In the genomic region with DNA sequence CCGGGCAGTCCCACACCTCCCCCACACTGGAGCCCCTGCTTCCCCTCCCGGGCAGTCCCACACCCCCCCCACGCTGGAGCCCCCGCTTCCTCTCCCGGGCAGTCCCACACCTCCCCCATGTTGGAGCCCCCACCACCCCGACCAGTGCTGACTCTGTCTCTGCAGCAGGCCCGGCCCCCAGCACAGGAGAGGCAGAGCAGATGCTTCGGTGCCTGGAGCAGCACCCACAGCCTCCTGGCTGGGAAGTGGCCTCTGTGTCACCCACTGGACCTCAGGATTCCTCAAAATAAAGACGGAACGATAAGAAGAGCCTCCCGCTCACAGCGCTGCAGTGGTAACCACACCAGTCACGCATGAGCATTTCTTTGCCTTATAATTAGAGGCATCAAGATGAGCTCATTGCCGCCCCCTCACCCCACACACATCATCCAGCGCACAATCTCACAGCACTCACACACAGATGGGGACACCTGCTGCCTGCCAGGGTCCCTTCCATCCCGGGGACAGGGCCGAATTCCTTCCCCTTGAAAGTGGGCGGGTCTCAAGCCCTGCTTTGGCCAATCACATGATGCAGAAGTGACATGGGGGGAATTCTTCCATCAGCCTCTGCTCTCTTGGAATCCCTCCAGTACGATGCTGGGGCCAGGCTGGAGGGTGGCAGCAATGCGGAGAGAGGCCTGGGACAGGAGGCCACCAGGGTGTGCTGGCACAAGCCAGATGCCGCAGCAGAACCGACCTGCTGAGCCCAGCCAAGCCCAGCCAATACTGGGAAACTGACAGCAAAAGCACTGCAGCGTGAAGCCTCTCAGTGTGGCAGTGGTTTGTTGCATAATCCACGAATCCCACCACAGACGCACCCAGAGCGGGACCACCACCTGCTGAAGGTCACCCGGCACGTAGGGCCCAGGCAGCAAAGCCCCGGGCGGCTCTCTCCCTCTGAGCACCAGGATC, we compare ENCODE assay signal across 9 cellular contexts. TPM values are rescaled to one million over a fixed set of nuclear protein-coding genes. Genes with fewer than 3 reads are reported as not detected.
A peak's percentile ranks its signal among the peaks of the same experiment; 100 is the strongest.
DNase-seq lines count a peak whose midpoint lies in the region; ATAC-seq and TF ChIP-seq lines count a peak whose summit lies in the region.
"Had no signal": no experiment of that assay in that cellular context is flagged by ENCODE, and none has a peak within 500 bp of the region (broad histone marks: within the 10 kb centered on the region; RNA-seq: fewer than 3 reads in every experiment).

No MANE protein-coding gene starts in this region.

- H3T11ph ChIP-seq in H9 (ENCODE audit: low read length) = no peak overlapping the region

- no peak overlapping the region for H3K4ac ChIP-seq in H9 (ENCODE audit: low read depth, low read length)

- H2BK15ac ChIP-seq in H9 (ENCODE audit: low read depth, low read length) = no peak overlapping the region

- H3K4me2 ChIP-seq in H9 (ENCODE audit: insufficient read depth, insufficient read length, low read length) = no peak overlapping the region

- H3K23me2 ChIP-seq in H9 (ENCODE audit: insufficient read length, low read depth, low read length, poor library complexity, severe bottlenecking) = peaks cover 9% of the 10 kb centered on the region

- H3K36me3 ChIP-seq in iPS-15b (ENCODE audit: control insufficient read depth, insufficient read depth, low read length) = no peaks in the 10 kb centered on the region

- H3K9me3 ChIP-seq in H9 (ENCODE audit: control insufficient read depth, low read depth, low read length) = peaks cover 8% of the 10 kb centered on the region
- H3K9me3 ChIP-seq in iPS-15b (ENCODE audit: control insufficient read depth, insufficient read depth, low read length) = peaks cover 7% of the 10 kb centered on the region

- DNase-seq in H9 = no peak
- peak; percentile 77 for DNase-seq in UCSD-AML1 (lab: John Stamatoyannopoulos, UW; ENCODE audit: unreplicated experiment)
- peak; percentile 17 for DNase-seq in superior temporal gyrus (ENCODE audit: extremely low spot score)
- DNase-seq in activated CD4-positive, CD25-positive, alpha-beta regulatory T cell treated with anti-CD3 and anti-CD28 coated beads, Interleukin-2, amount 50 U/mL, for 72 hours = no peak
- no peak for DNase-seq in NCI-H510A (lab: John Stamatoyannopoulos, UW)

- no peak for ATAC-seq in GM21423 (IDR thresholded peaks at IDR 0.05; ENCODE audit: unreplicated experiment)

- H3K23ac ChIP-seq in H9 (ENCODE audit: insufficient read length, low read depth, low read length) = no peak overlapping the region

- H3K4me3 Mint-ChIP-seq in H9 = peak overlapping the region in 1 of 2 experiments; percentile 57; a peak in 1 of 5 replicates

- peaks cover 37 to 45% of the 10 kb centered on the region in 2 experiments for H3K4me1 Mint-ChIP-seq in H9

- peak overlapping the region; percentile 8 for H3K18ac ChIP-seq in H9 (ENCODE audit: insufficient read length, low read depth, low read length)

- 0 out of 2 replicates have a peak overlapping the region, but pooled peaks have one; percentile 4 for H3K14ac ChIP-seq in H9 (ENCODE audit: insufficient read depth, low read length)

- no peak overlapping the region for H4K8ac ChIP-seq in H9 (replicated peaks; ENCODE audit: insufficient read length, low read depth, low read length)

- H3K56ac ChIP-seq in H9 (ENCODE audit: insufficient read length, low read depth, low read length) = no peak overlapping the region

- H2BK120ac ChIP-seq in H9 (ENCODE audit: low read depth, low read length, poor library complexity, severe bottlenecking) = no peak overlapping the region

- peaks cover 19 to 26% (median 24%) of the 10 kb centered on the region in 3 experiments for H3K36me3 Mint-ChIP-seq in H9 (ENCODE audit: insufficient read depth in 1 of 3, low read depth in 3 of 3)

- peaks cover 7% of the 10 kb centered on the region for H4K20me1 ChIP-seq in H9 (ENCODE audit: control insufficient read depth, insufficient read depth, insufficient read length)

- H2BK12ac ChIP-seq in H9 (ENCODE audit: insufficient read length, low read depth, low read length) = no peak overlapping the region

- H3K9ac ChIP-seq in H9 (ENCODE audit: extremely low read depth, insufficient read length, low read length) (no peak overlapping the region), iPS-15b (ENCODE audit: low read depth, low read length) (no peak overlapping the region)
- H3K9ac ChIP-seq: parathyroid adenoma had no signal

- peaks cover 14% of the 10 kb centered on the region in 2 experiments for H3K9me3 Mint-ChIP-seq in H9

- no peaks in the 10 kb centered on the region for H3K27me3 Mint-ChIP-seq in H9 (ENCODE audit: low read depth)

- H3K4me1 ChIP-seq in H9 (ENCODE audit: insufficient read depth, low read length) (peaks cover 13% of the 10 kb centered on the region; the same call in 1 of the 2 replicates), iPS-15b (ENCODE audit: control insufficient read depth, insufficient read depth, low read length) (peaks cover 20% of the 10 kb centered on the region)

- H2AK5ac ChIP-seq in H9 (ENCODE audit: insufficient read length, low read length) = peak overlapping the region; percentile 22

- peak overlapping the region; percentile 35 to 97 (median 82); a peak in 4 of 7 replicates for H3K27ac Mint-ChIP-seq in H9

- peaks cover 2% of the 10 kb centered on the region; the same call in 1 of the 2 replicates for H3K79me2 ChIP-seq in H9 (ENCODE audit: insufficient read depth, low read length)

- no peak overlapping the region for H2AFZ ChIP-seq in H9 (ENCODE audit: low read length)
- H2AFZ ChIP-seq: parathyroid adenoma had no signal

- no peak for TF ChIP-seq CTCF in H9 (conservative IDR thresholded peaks at IDR 0.05)

- H4K5ac ChIP-seq in H9 (ENCODE audit: insufficient read length, low read depth, low read length) = no peak overlapping the region

- H3K4me3 ChIP-seq in iPS-15b (ENCODE audit: low read depth, low read length) = peak overlapping the region; percentile 8

- peaks cover 2% of the 10 kb centered on the region for H3K79me1 ChIP-seq in H9 (ENCODE audit: insufficient read depth, low read depth, low read length, poor library complexity, severe bottlenecking)

- WGBS in H9 (ENCODE audit: extremely low coverage, insufficient read length, low lambda C conversion rate) = no CpG with 5 or more reads among the region's 30 CpGs

- no peak overlapping the region for H3K27ac ChIP-seq in H9 (ENCODE audit: insufficient read length, low read depth, low read length)

- H2BK20ac ChIP-seq in H9 (ENCODE audit: low read depth, low read length, poor library complexity, severe bottlenecking) = no peak overlapping the region

- no peak overlapping the region for H2BK5ac ChIP-seq in H9 (ENCODE audit: insufficient read length, low read length)

- H3K27me3 ChIP-seq in H9 (ENCODE audit: insufficient read depth, low read length) (no peaks in the 10 kb centered on the region), iPS-15b (ENCODE audit: control insufficient read depth, insufficient read depth, low read length) (no peaks in the 10 kb centered on the region)

- H4K91ac ChIP-seq in H9 (ENCODE audit: insufficient read length, low read depth, low read length) = no peak overlapping the region

RNA-seq across cellular contexts. Expression of a gene that starts 16.1 kb away (rescaled TPM):
- 41.7 and 42.2 TPM in 2 replicates for total RNA-seq in H9 (2021)

RNA-seq across cellular contexts. Expression of a gene that starts 24.0 kb away (rescaled TPM):
- 27.3 and 27.9 TPM in 2 replicates for total RNA-seq in H9 (2021)
- total RNA-seq: glomerular endothelial cell had no signal

RNA-seq across cellular contexts. Expression of a gene that starts 57.6 kb away (rescaled TPM):
- total RNA-seq in H9 (2021) = 35.9 and 37.3 TPM in 2 replicates

Comparison
In these comparisons a context has a peak if more than half of its experiments do, and no peak if none do; other contexts are left out.
1. DNase-seq: peak in UCSD-AML1 (single experiment) and superior temporal gyrus (single experiment); none in H9 (single experiment), activated CD4-positive, CD25-positive, alpha-beta regulatory T cell treated with anti-CD3 and anti-CD28 coated beads, Interleukin-2, amount 50 U/mL, for 72 hours (single experiment) and NCI-H510A (single experiment).